In genomic region chr3:154538566-154539360, GRCh38 we compare ENCODE assay signal across 17 cellular contexts.
"Had no signal": no experiment of that assay in that cellular context is flagged by ENCODE, and none has a peak within 500 bp of the region (broad histone marks: within the 10 kb centered on the region; RNA-seq: fewer than 3 reads in every experiment).

No MANE protein-coding gene starts in this region.

- H3K9me3 Mint-ChIP-seq: neural crest cell had no signal

- H3K4me3 ChIP-seq: dorsolateral prefrontal cortex, mucosa of descending colon, prostate gland, right atrium auricular region, skin epidermis, tibial nerve, uterus had no signal

- H3K27ac Mint-ChIP-seq: activated naive CD4-positive, alpha-beta T cell treated with anti-CD3 and anti-CD28 coated beads, Interleukin-2, amount 50 U/mL, for 72 hours; activated T-cell treated with anti-CD3 and anti-CD28 coated beads, Interleukin-2, amount 50 U/mL, for 72 hours; naive B cell had no signal

- H3K36me3 Mint-ChIP-seq: activated naive CD4-positive, alpha-beta T cell treated with anti-CD3 and anti-CD28 coated beads, Interleukin-2, amount 50 U/mL, for 72 hours; naive B cell had no signal

- DNase-seq: activated CD4-positive, alpha-beta T cell treated with anti-CD3 and anti-CD28 coated beads, Interleukin-2, amount 50 U/mL, for 4 hours; activated gamma-delta T cell; activated T-cell treated with anti-CD3 and anti-CD28 coated beads, Interleukin-2, amount 50 U/mL, for 72 hours; central memory CD4-positive, alpha-beta T cell; dorsolateral prefrontal cortex; mesenchymal stem cell; mucosa of descending colon; naive B cell; stimulated activated naive CD8-positive, alpha-beta T cell treated with anti-CD3 and anti-CD28 coated beads, Interleukin-15, Interleukin-2, amounts not matched to agents 100 U/mL and 50 U/mL, for 24 hours; substantia nigra; uterus had no signal

- H3K4me1 Mint-ChIP-seq: naive B cell had no signal

- ATAC-seq: activated naive CD4-positive, alpha-beta T cell treated with anti-CD3 and anti-CD28 coated beads, Interleukin-2, amount 50 U/mL, for 72 hours; activated T-cell treated with anti-CD3 and anti-CD28 coated beads, Interleukin-2, amount 50 U/mL, for 72 hours; mucosa of descending colon; stimulated activated naive CD8-positive, alpha-beta T cell treated with anti-CD3 and anti-CD28 coated beads, Interleukin-15, Interleukin-2, amounts not matched to agents 100 U/mL and 50 U/mL, for 24 hours had no signal

- H3K4me3 Mint-ChIP-seq: activated T-cell treated with anti-CD3 and anti-CD28 coated beads, Interleukin-2, amount 50 U/mL, for 72 hours; naive B cell; neural crest cell had no signal
